In the genomic region with DNA sequence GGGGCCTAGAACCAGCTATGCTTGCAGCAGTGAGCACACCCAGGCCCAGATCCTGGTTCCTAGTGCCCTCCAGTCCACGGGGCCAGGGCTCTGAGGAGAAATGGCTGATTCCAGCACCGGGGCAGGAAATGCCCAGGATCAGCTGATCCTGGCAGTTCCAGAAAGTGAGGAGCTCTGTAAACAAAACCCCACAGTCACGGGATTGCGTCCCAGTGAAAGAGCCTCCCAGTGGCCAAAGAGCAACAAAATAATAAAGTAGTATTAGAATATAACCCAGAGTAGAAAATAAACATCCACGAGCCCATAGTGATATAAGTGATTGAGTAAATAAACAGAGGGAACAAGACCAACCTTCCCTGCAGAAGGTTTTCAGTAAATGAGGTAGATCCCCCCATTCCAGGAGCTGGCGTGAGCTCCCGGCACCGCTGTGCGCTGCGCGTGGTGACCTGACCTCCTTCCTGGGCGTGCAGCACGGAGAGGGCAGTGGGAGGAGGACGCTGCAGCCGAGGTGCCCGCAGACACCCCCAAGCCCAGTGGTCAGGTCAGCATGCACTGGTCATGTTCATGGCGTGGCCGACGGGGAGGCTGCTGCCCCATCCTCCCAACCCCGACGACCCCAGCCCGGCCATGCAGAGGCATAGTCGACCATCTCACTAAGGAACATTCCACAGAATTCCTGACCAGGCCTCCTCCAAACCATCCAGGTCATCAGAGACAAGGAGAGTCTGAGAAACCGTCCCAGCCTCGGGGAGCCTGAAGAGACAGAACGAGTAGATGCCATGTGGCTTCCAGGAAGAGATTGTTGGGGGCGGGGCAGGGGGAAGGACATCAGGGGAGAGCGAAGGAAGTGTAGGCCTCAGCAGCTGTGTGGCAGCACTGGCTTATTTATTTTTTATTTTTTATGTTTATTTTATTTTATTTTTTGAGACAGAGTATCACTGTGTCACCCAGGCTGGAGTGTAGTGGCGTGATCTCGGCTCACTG, we compare ENCODE assay signal across 8 cellular contexts. TPM values are rescaled to one million over a fixed set of nuclear protein-coding genes. Genes with fewer than 3 reads are reported as not detected.
DNase-seq lines count a peak whose midpoint lies in the region; ATAC-seq, FAIRE-seq and TF ChIP-seq lines count a peak whose summit lies in the region.

No MANE protein-coding gene starts in this region.

- no peaks in the 10 kb centered on the region for H3K36me3 ChIP-seq in bronchial epithelial cell (ENCODE audit: control insufficient read depth, insufficient read depth, low read length)
- no peaks in the 10 kb centered on the region for H3K36me3 ChIP-seq in kidney epithelial cell (ENCODE audit: control insufficient read depth, insufficient read depth, low read length)
- H3K36me3 ChIP-seq in HAP-1 (replicated peaks), result peaks cover 8% of the 10 kb centered on the region

- in situ Hi-C loops in HAP-1 (cut with MboI; ENCODE audit: low sequenced_read_pairs), result no loop called here

- no peaks in the 10 kb centered on the region for H3K9me3 ChIP-seq in HAP-1

- DNase-seq in HT-29 (ENCODE audit: low spot score), result peak; percentile 75
- DNase-seq in bronchial epithelial cell (ENCODE audit: low read depth), result peak; percentile 46
- DNase-seq in kidney epithelial cell (ENCODE audit: low read depth), result peak; percentile 18
- DNase-seq in smooth muscle cell of the brain vasculature (ENCODE audit: low read depth, low spot score), result peak; percentile 68
- no peak for DNase-seq in SK-N-DZ (ENCODE audit: low spot score)
- DNase-seq in T-helper 2 cell, result no peak
- DNase-seq in HAP-1 (ENCODE audit: low spot score in 2 of 2), result no peak

- ATAC-seq in GM18870 (IDR thresholded peaks at IDR 0.05; ENCODE audit: unreplicated experiment), result no peak

- H3K27me3 ChIP-seq in bronchial epithelial cell (ENCODE audit: control insufficient read depth, insufficient read depth, low read length), result no peaks in the 10 kb centered on the region
- no peaks in the 10 kb centered on the region for H3K27me3 ChIP-seq in kidney epithelial cell (ENCODE audit: control insufficient read depth, insufficient read depth, low read length)
- H3K27me3 ChIP-seq in HAP-1 (ENCODE audit: low read depth), result no peaks in the 10 kb centered on the region

- no peak for FAIRE-seq in bronchial epithelial cell (lab: Jason Lieb, UNC)

- peak overlapping the region; percentile 25 for H3K4me3 ChIP-seq in bronchial epithelial cell (ENCODE audit: low read depth, low read length)
- H3K4me3 ChIP-seq in kidney epithelial cell (ENCODE audit: low read depth, low read length), result no peak overlapping the region
- no peak overlapping the region for H3K4me3 ChIP-seq in HAP-1

- TF ChIP-seq CTCF in bronchial epithelial cell (IDR thresholded peaks at IDR 0.05; ENCODE audit: insufficient read depth, low read length, severe bottlenecking), result peak; percentile 27
- TF ChIP-seq CTCF in kidney epithelial cell (IDR thresholded peaks at IDR 0.05; ENCODE audit: insufficient read depth, low read length, poor library complexity, severe bottlenecking), result no peak

- H3K4me1 ChIP-seq in HAP-1, result no peaks in the 10 kb centered on the region

RNA-seq across cellular contexts. Expression of a gene that starts 19.9 kb away (rescaled TPM):
- total RNA-seq in HT-29 (2014; rRNA removed; shearing (Covaris generic)), result 56.6 and 63.4 TPM in 2 replicates
- total RNA-seq in bronchial epithelial cell, result 26.3 and 29.4 TPM in 2 replicates
- 81.1 and 96.3 TPM in 2 replicates for total RNA-seq in kidney epithelial cell
- 30.7 and 43.2 TPM in 2 replicates for polyA plus RNA-seq in SK-N-DZ (2014; cell fraction: cytosol; rRNA removed)
- polyA plus RNA-seq in SK-N-DZ (2014; cell fraction: nucleus; rRNA removed), result 199 and 249 TPM in 2 replicates

RNA-seq across cellular contexts. Expression of a gene that starts 28.2 kb away (rescaled TPM):
- 63.7 and 94.0 TPM in 2 replicates for total RNA-seq in HT-29 (2014; rRNA removed; shearing (Covaris generic))
- total RNA-seq in bronchial epithelial cell (7.4 and 9.2 TPM in 2 replicates), kidney epithelial cell (18.4 and 19.7 TPM in 2 replicates)
- 0.06 TPM in 1 of 2 replicates, not detected in the other for polyA plus RNA-seq in SK-N-DZ (2014; cell fraction: cytosol; rRNA removed)
- polyA plus RNA-seq in SK-N-DZ (2014; cell fraction: nucleus; rRNA removed), result 3.1 and 5.7 TPM in 2 replicates

RNA-seq across cellular contexts. Expression of a gene that starts 37.1 kb away (rescaled TPM):
- 470 and 513 TPM in 2 replicates for total RNA-seq in HT-29 (2014; rRNA removed; shearing (Covaris generic))
- 361 and 427 TPM in 2 replicates for total RNA-seq in bronchial epithelial cell
- 229 and 251 TPM in 2 replicates for total RNA-seq in kidney epithelial cell
- polyA plus RNA-seq in SK-N-DZ (2014; cell fraction: cytosol; rRNA removed), result 83.8 and 94.1 TPM in 2 replicates
- polyA plus RNA-seq in SK-N-DZ (2014; cell fraction: nucleus; rRNA removed), result 105 and 120 TPM in 2 replicates

RNA-seq across cellular contexts. Expression of a gene that starts 55.2 kb away (rescaled TPM):
- 295 and 312 TPM in 2 replicates for total RNA-seq in HT-29 (2014; rRNA removed; shearing (Covaris generic))
- total RNA-seq in bronchial epithelial cell (15.9 and 24.7 TPM in 2 replicates), kidney epithelial cell (98.4 and 113 TPM in 2 replicates)
- 27.0 and 30.5 TPM in 2 replicates for polyA plus RNA-seq in SK-N-DZ (2014; cell fraction: cytosol; rRNA removed)
- polyA plus RNA-seq in SK-N-DZ (2014; cell fraction: nucleus; rRNA removed), result 46.1 and 50.0 TPM in 2 replicates

Comparison
In these comparisons a context has a peak if more than half of its experiments do, and no peak if none do; other contexts are left out.
1. DNase-seq: peak in HT-29 (single experiment), bronchial epithelial cell (single experiment), kidney epithelial cell (single experiment) and smooth muscle cell of the brain vasculature (single experiment); none in SK-N-DZ (single experiment), T-helper 2 cell (0 of 5) and HAP-1 (0 of 2).